In the genomic region with DNA sequence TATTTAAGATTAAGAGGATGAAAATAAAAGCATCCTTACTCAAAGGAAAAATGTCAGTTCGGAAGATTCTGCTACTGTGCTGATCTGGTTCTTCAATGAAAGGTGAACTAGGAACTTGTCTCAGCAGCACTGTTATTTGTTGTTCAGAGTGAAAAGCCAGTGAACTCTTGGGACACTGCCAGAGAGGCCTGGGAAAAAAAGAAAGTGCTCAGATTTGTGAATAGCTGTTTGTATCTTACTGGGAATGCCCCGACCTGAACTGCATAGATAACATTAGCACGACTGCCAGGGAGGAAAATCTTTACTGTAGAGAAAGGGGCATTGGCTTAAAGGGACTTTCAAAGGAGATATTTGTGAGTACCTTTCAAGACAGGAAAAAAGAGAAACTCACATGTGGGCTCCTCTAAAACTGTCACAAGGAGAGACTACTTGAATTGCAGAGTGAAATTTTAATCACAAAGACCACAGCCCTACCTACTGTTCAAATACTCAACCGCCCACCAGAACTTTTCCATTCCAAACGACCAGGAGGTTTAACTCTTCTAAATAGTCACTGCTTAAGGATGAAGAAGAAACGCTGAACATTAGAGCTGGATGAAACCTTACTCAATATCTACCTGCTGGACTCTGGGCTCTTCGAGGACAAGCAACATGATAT, we compare ENCODE assay signal across 21 cellular contexts. TPM values are rescaled to one million over a fixed set of nuclear protein-coding genes. Genes with fewer than 3 reads are reported as not detected.
DNase-seq lines count a peak whose midpoint lies in the region; ATAC-seq and TF ChIP-seq lines count a peak whose summit lies in the region.
"Had no signal": no experiment of that assay in that cellular context is flagged by ENCODE, and none has a peak within 500 bp of the region (broad histone marks: within the 10 kb centered on the region; RNA-seq: fewer than 3 reads in every experiment).

No MANE protein-coding gene starts in this region.

- H3K9ac ChIP-seq in HUES48 (ENCODE audit: low read depth, low read length) (no peak overlapping the region), iPS-20b (ENCODE audit: low read depth, low read length) (no peak overlapping the region)

- CTCF ChIA-PET in RWPE1 (lab: Yijun Ruan, JAX) = no interaction called here

- H3K4me2 ChIP-seq in osteoblast (ENCODE audit: insufficient read depth, low read length) = no peak overlapping the region

- H4K20me1 ChIP-seq in osteoblast (ENCODE audit: insufficient read depth, low read length) = no peaks in the 10 kb centered on the region

- POLR2A ChIA-PET in RWPE1 (lab: Yijun Ruan, JAX; ENCODE audit: low non-redundant PET) = no interaction called here

- ATAC-seq in GM19395 (IDR thresholded peaks at IDR 0.05; ENCODE audit: unreplicated experiment) = no peak
- ATAC-seq: activated CD4-positive, alpha-beta T cell treated with anti-CD3 and anti-CD28 coated beads for 36 hours; natural killer cell; Panc1; SK-N-SH treated with all-trans-retinoic acid at 6 μM for 48 hours had no signal

- WGBS in prostate gland = 33% methylated on average over 7 of the region's 7 CpGs

- H3K27ac ChIP-seq in HUES48 (ENCODE audit: low read depth, low read length) (peak overlapping the region; percentile 83), cingulate gyrus (ENCODE audit: low read depth, low read length) (peak overlapping the region; percentile 32), iPS-20b (ENCODE audit: low read length) (no peak overlapping the region), prostate gland (peak overlapping the region; percentile 11 to 13), RWPE1 (no peak overlapping the region), osteoblast (ENCODE audit: low read depth, low read length) (no peak overlapping the region)

- intact Hi-C loops in prostate gland (cut with DNase I) = no loop called here

- H3K27me3 ChIP-seq in HUES48 (ENCODE audit: control insufficient read depth, insufficient read depth, low read length) (no peaks in the 10 kb centered on the region), iPS-20b (ENCODE audit: insufficient read depth, low read length) (no peaks in the 10 kb centered on the region), prostate gland (replicated peaks; ENCODE audit: insufficient read depth) (no peaks in the 10 kb centered on the region), osteoblast (ENCODE audit: insufficient read depth, low read length) (no peaks in the 10 kb centered on the region)

- H3K4me3 ChIP-seq in HUES48 (ENCODE audit: low read depth, low read length) (no peak overlapping the region), iPS-20b (ENCODE audit: low read length) (peak overlapping the region; percentile 29; the same call in 1 of the 2 replicates), prostate gland (no peak overlapping the region), osteoblast (ENCODE audit: insufficient read depth, low read length) (no peak overlapping the region)

- peaks cover 52% of the 10 kb centered on the region for H3K36me3 ChIP-seq in HUES48 (ENCODE audit: control insufficient read depth, insufficient read depth, low read length)
- peaks cover 65% of the 10 kb centered on the region for H3K36me3 ChIP-seq in iPS-20b (ENCODE audit: insufficient read depth, low read depth, low read length)
- no peaks in the 10 kb centered on the region for H3K36me3 ChIP-seq in prostate gland
- H3K36me3 ChIP-seq in osteoblast (ENCODE audit: insufficient read depth, low read length) = peaks cover 67% of the 10 kb centered on the region

- H3K79me2 ChIP-seq in osteoblast (ENCODE audit: insufficient read depth, low read length) = no peaks in the 10 kb centered on the region

- no peak overlapping the region for H2AFZ ChIP-seq in osteoblast (ENCODE audit: low read length)

- TF ChIP-seq CTCF in prostate gland (IDR thresholded peaks at IDR 0.05) = no peak
- TF ChIP-seq CTCF in RWPE1 (conservative IDR thresholded peaks at IDR 0.05; ENCODE audit: low read depth) = no peak
- no peak for TF ChIP-seq CTCF in osteoblast (IDR thresholded peaks at IDR 0.05; ENCODE audit: extremely low read depth, low read depth, low read length)

- H3K9me3 ChIP-seq in HUES48 (ENCODE audit: control insufficient read depth, insufficient read depth, low read length) = no peaks in the 10 kb centered on the region
- no peaks in the 10 kb centered on the region for H3K9me3 ChIP-seq in iPS-20b (ENCODE audit: insufficient read depth, low read depth, low read length)
- no peaks in the 10 kb centered on the region for H3K9me3 ChIP-seq in prostate gland
- H3K9me3 ChIP-seq in osteoblast (ENCODE audit: low read depth, low read length) = no peaks in the 10 kb centered on the region

- peaks cover 13% of the 10 kb centered on the region for H3K4me1 ChIP-seq in HUES48 (ENCODE audit: control insufficient read depth, insufficient read depth, low read length)
- H3K4me1 ChIP-seq in iPS-20b (ENCODE audit: insufficient read depth, low read length) = peaks cover 11% of the 10 kb centered on the region; the same call in 1 of the 2 replicates
- no peaks in the 10 kb centered on the region for H3K4me1 ChIP-seq in prostate gland (replicated peaks)
- no peaks in the 10 kb centered on the region for H3K4me1 ChIP-seq in osteoblast (ENCODE audit: insufficient read depth, low read length)

- DNase-seq in prostate gland (ENCODE audit: low spot score) (peak; percentile 72), RWPE1 (ENCODE audit: low spot score) (no peak), osteoblast (ENCODE audit: insufficient read length, low spot score, missing footprints) (no peak), NCI-H1417 treated with DMSO at 0.1 percent for 48 hours (lab: John Stamatoyannopoulos, UW) (no peak)
- DNase-seq: activated CD4-positive, alpha-beta T cell treated with anti-CD3 and anti-CD28 coated beads for 36 hours; activated gamma-delta T cell treated with Interleukin-2 at 50 U/mL for 16 hours; CD4-positive, alpha-beta T cell; cortex of kidney; DMS79; kidney; mesendoderm; natural killer cell; NCI-H2171; retina; stimulated activated naive CD4-positive, alpha-beta T cell had no signal

- TF ChIP-seq POLR2A in prostate gland (IDR thresholded peaks at IDR 0.05) = no peak

RNA-seq across cellular contexts. Expression of a gene that starts 13.6 kb away (rescaled TPM):
- total RNA-seq in prostate gland (10 to 100 TPM; 11.2 to 18.8 TPM), osteoblast (8.7 and 13.8 TPM in 2 replicates)

Comparison
In these comparisons a context has a peak if more than half of its experiments do, and no peak if none do; other contexts are left out.
1. H3K27ac ChIP-seq: peak in HUES48 (single experiment), cingulate gyrus (single experiment) and prostate gland (2 of 2); none in iPS-20b (single experiment), RWPE1 (single experiment) and osteoblast (single experiment).